Comparison of ENCODE assay signal across 1 cellular context in genomic region chr7:92043637-92044036, GRCh38.
TF ChIP-seq lines count a peak whose summit lies in the region.

No MANE protein-coding gene starts in this region.

TF ChIP-seq in K562, 482 proteins besides CTCF, POLR2A, EP300 and RAD21 (continued from another document):
- 0 out of 2 replicates have a peak, but pooled peaks have one; percentile 42 for TF ChIP-seq FOXJ2 (tag; IDR thresholded peaks at IDR 0.05)
- peak; percentile 52; the same call in 1 of the 2 replicates for TF ChIP-seq MEF2A (IDR thresholded peaks at IDR 0.05; ENCODE audit: control insufficient read depth, low read depth, low read length)
- TF ChIP-seq, protein P1, sequence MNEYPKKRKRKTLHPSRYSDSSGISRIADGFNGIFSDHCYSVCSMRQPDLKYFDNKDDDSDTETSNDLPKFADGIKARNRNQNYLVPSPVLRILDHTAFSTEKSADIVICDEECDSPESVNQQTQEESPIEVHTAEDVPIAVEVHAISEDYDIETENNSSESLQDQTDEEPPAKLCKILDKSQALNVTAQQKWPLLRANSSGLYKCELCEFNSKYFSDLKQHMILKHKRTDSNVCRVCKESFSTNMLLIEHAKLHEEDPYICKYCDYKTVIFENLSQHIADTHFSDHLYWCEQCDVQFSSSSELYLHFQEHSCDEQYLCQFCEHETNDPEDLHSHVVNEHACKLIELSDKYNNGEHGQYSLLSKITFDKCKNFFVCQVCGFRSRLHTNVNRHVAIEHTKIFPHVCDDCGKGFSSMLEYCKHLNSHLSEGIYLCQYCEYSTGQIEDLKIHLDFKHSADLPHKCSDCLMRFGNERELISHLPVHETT (CRISPR knock-in tag; conservative IDR thresholded peaks at IDR 0.05 in 1 of 2, IDR thresholded peaks at IDR 0.05 in 1 of 2), result no peak
- peak; percentile 38 for TF ChIP-seq MEIS2 (IDR thresholded peaks at IDR 0.05; ENCODE audit: partially characterized antibody)
- TF ChIP-seq MEF2D (tag; conservative IDR thresholded peaks at IDR 0.05; ENCODE audit: low read depth), result peak; percentile 86
- TF ChIP-seq, protein P2, sequence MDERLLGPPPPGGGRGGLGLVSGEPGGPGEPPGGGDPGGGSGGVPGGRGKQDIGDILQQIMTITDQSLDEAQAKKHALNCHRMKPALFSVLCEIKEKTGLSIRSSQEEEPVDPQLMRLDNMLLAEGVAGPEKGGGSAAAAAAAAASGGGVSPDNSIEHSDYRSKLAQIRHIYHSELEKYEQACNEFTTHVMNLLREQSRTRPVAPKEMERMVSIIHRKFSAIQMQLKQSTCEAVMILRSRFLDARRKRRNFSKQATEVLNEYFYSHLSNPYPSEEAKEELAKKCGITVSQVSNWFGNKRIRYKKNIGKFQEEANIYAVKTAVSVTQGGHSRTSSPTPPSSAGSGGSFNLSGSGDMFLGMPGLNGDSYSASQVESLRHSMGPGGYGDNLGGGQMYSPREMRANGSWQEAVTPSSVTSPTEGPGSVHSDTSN (CRISPR knock-in tag; IDR thresholded peaks at IDR 0.05; ENCODE audit: low read depth), result no peak
- TF ChIP-seq, protein P2 (tag; conservative IDR thresholded peaks at IDR 0.05; ENCODE audit: low read depth), result peak; percentile 45; the same call in 1 of the 2 replicates
- peak; percentile 35 for TF ChIP-seq TCF3 (CRISPR knock-in tag; IDR thresholded peaks at IDR 0.05)
